In genomic region chr1:56216173-56216572, GRCh38 we compare ENCODE assay signal across 20 cellular contexts.
DNase-seq lines count a peak whose midpoint lies in the region; ATAC-seq and TF ChIP-seq lines count a peak whose summit lies in the region.
"Had no signal": no experiment of that assay in that cellular context is flagged by ENCODE, and none has a peak within 500 bp of the region (broad histone marks: within the 10 kb centered on the region; RNA-seq: fewer than 3 reads in every experiment).

No MANE protein-coding gene starts in this region.

- DNase-seq in MCF 10A (ENCODE audit: unreplicated experiment) (peak; percentile 37), mammary epithelial cell (no peak), astrocyte of the hippocampus (ENCODE audit: low read depth, low spot score) (peak; percentile 20), kidney tubule cell (ENCODE audit: low spot score) (peak; percentile 43), upper lobe of right lung (no peak), HAP-1 (ENCODE audit: low spot score in 2 of 2) (no peak), GM13976 (ENCODE audit: low spot score) (no peak), T-helper 9 cell (no peak)
- DNase-seq: activated naive CD8-positive, alpha-beta T cell treated with anti-CD3 and anti-CD28 coated beads for 36 hours; CD8-positive, alpha-beta memory T cell; natural killer cell; NCI-H2171 treated with DMSO at 0.1 percent for 48 hours; T1000 had no signal

- no peaks in the 10 kb centered on the region for H3K4me1 Mint-ChIP-seq in MCF 10A (ENCODE audit: insufficient read depth, unreplicated experiment)
- H3K4me1 Mint-ChIP-seq: activated naive CD8-positive, alpha-beta T cell treated with anti-CD3 and anti-CD28 coated beads for 36 hours; CD8-positive, alpha-beta memory T cell; memory B cell; natural killer cell had no signal

- dilution Hi-C loops in mammary epithelial cell (cut with HindIII; ENCODE audit: low sequenced_read_pairs), result no loop called here

- H3K27me3 ChIP-seq in mammary epithelial cell (ENCODE audit: insufficient read depth, low read length), result no peaks in the 10 kb centered on the region
- H3K27me3 ChIP-seq in upper lobe of right lung, result no peaks in the 10 kb centered on the region
- 0 out of 2 replicates have a peak, but pooled peaks cover 3% of the 10 kb centered on the region for H3K27me3 ChIP-seq in HAP-1 (ENCODE audit: low read depth)
- H3K27me3 ChIP-seq: suprapubic skin had no signal

- POLR2A ChIA-PET in MCF 10A (lab: Yijun Ruan, JAX), result no interaction called here

- H3K27ac ChIP-seq in mammary epithelial cell (ENCODE audit: insufficient read depth, low read depth, low read length), result no peak overlapping the region
- H3K27ac ChIP-seq in upper lobe of right lung, result no peak overlapping the region
- H3K27ac ChIP-seq: epithelial cell of prostate, SK-N-MC had no signal

- ATAC-seq in upper lobe of right lung, result peak; percentile 70
- ATAC-seq: natural killer cell, Panc1 had no signal

- in situ Hi-C loops in mammary epithelial cell (cut with MboI; ENCODE audit: low sequenced_read_pairs in 2 of 2) (no loop called here), HAP-1 (cut with MboI; ENCODE audit: low sequenced_read_pairs) (no loop called here), GM13976 (cut with MboI; ENCODE audit: low sequenced_read_pairs, unreplicated experiment) (no loop called here)

- H3K36me3 Mint-ChIP-seq in MCF 10A (ENCODE audit: insufficient read depth, unreplicated experiment), result no peaks in the 10 kb centered on the region
- H3K36me3 Mint-ChIP-seq: activated naive CD8-positive, alpha-beta T cell treated with anti-CD3 and anti-CD28 coated beads for 36 hours; CD8-positive, alpha-beta memory T cell; memory B cell; natural killer cell had no signal

- H3K27me3 Mint-ChIP-seq in MCF 10A (ENCODE audit: insufficient read depth, unreplicated experiment), result no peaks in the 10 kb centered on the region
- H3K27me3 Mint-ChIP-seq: activated naive CD8-positive, alpha-beta T cell treated with anti-CD3 and anti-CD28 coated beads for 36 hours; CD8-positive, alpha-beta memory T cell; progenitor cell of endocrine pancreas had no signal

- H3K4me1 ChIP-seq in mammary epithelial cell (ENCODE audit: insufficient read depth, low read length) (no peaks in the 10 kb centered on the region), upper lobe of right lung (no peaks in the 10 kb centered on the region), HAP-1 (no peaks in the 10 kb centered on the region)

- no peak overlapping the region for H3K4me3 Mint-ChIP-seq in MCF 10A (ENCODE audit: unreplicated experiment)
- H3K4me3 Mint-ChIP-seq: activated naive CD8-positive, alpha-beta T cell treated with anti-CD3 and anti-CD28 coated beads for 36 hours; CD8-positive, alpha-beta memory T cell; dendritic cell treated with granulocyte-macrophage colony-stimulating factor and Interleukin-4, amounts not matched to agents 40 ng/mL and 50 ng/mL, for 4 days; memory B cell; natural killer cell had no signal

- no peak overlapping the region for H2AFZ ChIP-seq in mammary epithelial cell (ENCODE audit: low read depth, low read length)

- H4K20me1 ChIP-seq in mammary epithelial cell (ENCODE audit: insufficient read depth, low read length), result no peaks in the 10 kb centered on the region

- no peaks in the 10 kb centered on the region for H3K9me3 ChIP-seq in mammary epithelial cell (replicated peaks; ENCODE audit: insufficient read depth, low read length)
- no peaks in the 10 kb centered on the region for H3K9me3 ChIP-seq in upper lobe of right lung
- no peaks in the 10 kb centered on the region for H3K9me3 ChIP-seq in HAP-1
- H3K9me3 ChIP-seq: suprapubic skin had no signal

- H3K79me2 ChIP-seq in mammary epithelial cell (ENCODE audit: insufficient read depth, low read length), result no peaks in the 10 kb centered on the region

- H3K9ac ChIP-seq in mammary epithelial cell (ENCODE audit: insufficient read depth, low read length), result no peak overlapping the region

- no peak for TF ChIP-seq CTCF in MCF 10A (IDR thresholded peaks at IDR 0.05; ENCODE audit: unreplicated experiment)
- TF ChIP-seq CTCF in mammary epithelial cell (conservative IDR thresholded peaks at IDR 0.05 in 1 of 2, IDR thresholded peaks at IDR 0.05 in 1 of 2; ENCODE audit: extremely low read depth in 1 of 2, insufficient read depth in 1 of 2, low read depth in 1 of 2, low read length in 2 of 2), result no peak
- no peak for TF ChIP-seq CTCF in upper lobe of right lung (IDR thresholded peaks at IDR 0.05)
- TF ChIP-seq CTCF in GM13976 (IDR thresholded peaks at IDR 0.05; ENCODE audit: borderline replicate concordance, control extremely low read depth, extremely low read depth, insufficient read depth, missing control alignments), result no peak

- H3K4me2 ChIP-seq in mammary epithelial cell (ENCODE audit: insufficient read depth, low read depth, low read length), result no peak overlapping the region

- H3K4me3 ChIP-seq in mammary epithelial cell (replicated peaks in 1 of 3; ENCODE audit: insufficient read depth in 1 of 3, low read depth in 2 of 3, low read length in 3 of 3) (no peak overlapping the region), upper lobe of right lung (no peak overlapping the region), HAP-1 (no peak overlapping the region)
- H3K4me3 ChIP-seq: SK-N-MC, suprapubic skin had no signal

- CTCF ChIA-PET in MCF 10A (lab: Yijun Ruan, JAX), result interaction anchor here (0.7 kb wide), 2 partner anchors 891 to 932 kb away, joined by 4 to 5 read pairs; no protein-coding TSS in a partner anchor
- CTCF ChIA-PET in mammary epithelial cell (lab: Charles Lee; ENCODE audit: low non-redundant PET), result no interaction called here

- H3K9me3 Mint-ChIP-seq in MCF 10A (ENCODE audit: unreplicated experiment), result no peaks in the 10 kb centered on the region
- H3K9me3 Mint-ChIP-seq: activated naive CD8-positive, alpha-beta T cell treated with anti-CD3 and anti-CD28 coated beads for 36 hours; memory B cell had no signal

- BruUV-seq in MCF 10A (replicated peaks; lab: Mats Ljungman, UMichigan), result no TSS peak
- no TSS peak for BruUV-seq in mammary epithelial cell (replicated peaks; lab: Mats Ljungman, UMichigan)

- no peaks in the 10 kb centered on the region for H3K36me3 ChIP-seq in mammary epithelial cell (ENCODE audit: insufficient read depth, low read length)
- H3K36me3 ChIP-seq in upper lobe of right lung, result no peaks in the 10 kb centered on the region
- no peaks in the 10 kb centered on the region for H3K36me3 ChIP-seq in HAP-1 (replicated peaks)
- H3K36me3 ChIP-seq: suprapubic skin had no signal

- intact Hi-C loops in MCF 10A (cut with micrococcal nuclease), result no loop called here
- intact Hi-C loops in mammary epithelial cell (cut with micrococcal nuclease), result no loop called here
- intact Hi-C loops in upper lobe of right lung (cut with DNase I), result no loop called here

- H3K27ac Mint-ChIP-seq in MCF 10A (ENCODE audit: low read depth, unreplicated experiment), result no peak overlapping the region
- H3K27ac Mint-ChIP-seq: activated naive CD8-positive, alpha-beta T cell treated with anti-CD3 and anti-CD28 coated beads for 36 hours; CD8-positive, alpha-beta memory T cell; dendritic cell treated with granulocyte-macrophage colony-stimulating factor and Interleukin-4, amounts not matched to agents 40 ng/mL and 50 ng/mL, for 4 days; memory B cell; natural killer cell; progenitor cell of endocrine pancreas had no signal

- 25% methylated on average over 4 of the region's 4 CpGs for WGBS in mammary epithelial cell (ENCODE audit: low coverage, missing lambda C conversion rate)

Comparison
In these comparisons a context has a peak if more than half of its experiments do, and no peak if none do; other contexts are left out.
1. DNase-seq: peak in MCF 10A (single experiment), astrocyte of the hippocampus (single experiment) and kidney tubule cell (single experiment); none in mammary epithelial cell (single experiment), upper lobe of right lung (single experiment), HAP-1 (0 of 2), GM13976 (single experiment) and T-helper 9 cell (single experiment).